Comparison of ENCODE assay signal across 7 cellular contexts in the genomic region with DNA sequence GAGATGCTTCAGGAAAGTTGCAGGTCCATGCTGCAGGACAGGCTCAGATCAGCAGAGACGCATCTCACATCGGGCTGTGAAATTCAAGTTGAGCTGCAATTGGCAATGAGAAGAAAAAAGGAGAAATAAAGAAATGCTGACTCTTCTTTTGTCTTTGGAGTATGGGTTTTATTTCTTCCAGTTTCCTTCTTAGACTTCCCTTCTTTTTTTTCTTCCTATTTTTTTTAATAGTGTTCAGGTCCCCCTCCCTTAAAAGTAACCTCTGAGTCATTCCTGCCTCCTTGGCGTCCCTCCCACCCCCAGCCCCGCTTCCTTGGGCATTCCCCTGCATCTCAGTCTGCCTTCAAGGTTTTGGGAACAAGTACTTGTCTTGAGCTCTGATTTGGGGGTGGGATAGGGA. TPM values are rescaled to one million over a fixed set of nuclear protein-coding genes. Genes with fewer than 3 reads are reported as not detected.
"Had no signal": no experiment of that assay in that cellular context is flagged by ENCODE, and none has a peak within 500 bp of the region (broad histone marks: within the 10 kb centered on the region; RNA-seq: fewer than 3 reads in every experiment).

No MANE protein-coding gene starts in this region.

RNA-seq across cellular contexts. Expression of a gene that starts 9.3 kb away (rescaled TPM):
- total RNA-seq: activated CD8-positive, alpha-beta T cell treated with anti-CD3 and anti-CD28 coated beads, Interleukin-2, amount 10 ng/mL, durations not matched to agents 7 days and 5 days; IMR-90; LHCN-M2; M059J; PC-3; WTC11 had no signal
- polyA plus RNA-seq: IMR-90 had no signal

RNA-seq across cellular contexts. Expression of a gene that starts 14.5 kb away (rescaled TPM):
- total RNA-seq: activated CD8-positive, alpha-beta T cell treated with anti-CD3 and anti-CD28 coated beads, Interleukin-2, amount 10 ng/mL, durations not matched to agents 7 days and 5 days; IMR-90; LHCN-M2; M059J; PC-3 had no signal
- polyA plus RNA-seq: IMR-90 had no signal

RNA-seq across cellular contexts. Expression of a gene that starts 29.0 kb away (rescaled TPM):
- total RNA-seq: IMR-90, LHCN-M2, M059J, PC-3, WTC11 had no signal
- polyA plus RNA-seq: IMR-90 had no signal

RNA-seq across cellular contexts. Expression of a gene that starts 41.4 kb away (rescaled TPM):
- total RNA-seq: activated CD8-positive, alpha-beta T cell treated with anti-CD3 and anti-CD28 coated beads, Interleukin-2, amount 10 ng/mL, durations not matched to agents 7 days and 5 days; activated naive CD8-positive, alpha-beta T cell treated with anti-CD3 and anti-CD28 coated beads, Interleukin-2, amount 10 ng/mL, durations not matched to agents 7 days and 5 days; IMR-90; LHCN-M2; M059J; PC-3; WTC11 had no signal
- polyA plus RNA-seq: IMR-90 had no signal

RNA-seq across cellular contexts. Expression of a gene that starts 48.8 kb away (rescaled TPM):
- total RNA-seq: IMR-90, LHCN-M2, M059J, PC-3, WTC11 had no signal
- polyA plus RNA-seq: IMR-90 had no signal
